Comparison of ENCODE assay signal across 24 cellular contexts in genomic region chr20:5003626-5004025, GRCh38. TPM values are rescaled to one million over a fixed set of nuclear protein-coding genes. Genes with fewer than 3 reads are reported as not detected.
A peak's percentile ranks its signal among the peaks of the same experiment; 100 is the strongest.
DNase-seq lines count a peak whose midpoint lies in the region; ATAC-seq and TF ChIP-seq lines count a peak whose summit lies in the region.
"Had no signal": no experiment of that assay in that cellular context is flagged by ENCODE, and none has a peak within 500 bp of the region (broad histone marks: within the 10 kb centered on the region; RNA-seq: fewer than 3 reads in every experiment).

No MANE protein-coding gene starts in this region.

- TF ChIP-seq CTCF in nephron progenitor cell (IDR thresholded peaks at IDR 0.05) (no peak), breast epithelium (IDR thresholded peaks at IDR 0.05) (no peak), Peyer's patch (IDR thresholded peaks at IDR 0.05) (no peak)

- H3K4me1 Mint-ChIP-seq in CD4-positive, CD25-positive, alpha-beta regulatory T cell: peaks cover 5 to 30% (median 16%) of the 10 kb centered on the region in 4 donors
- peaks cover 25% of the 10 kb centered on the region for H3K4me1 Mint-ChIP-seq in activated T-helper 1 cell treated with anti-CD3 and anti-CD28 coated beads, Interleukin-12 subunit alpha, Interleukin-12 subunit beta, Interleukin-2, Interleukin-4 antibody, amounts not matched to agents 30 ng/mL and 10 ng/mL and 1 ng/mL, durations not matched to agents 14 hours and 24 hours and 36 hours (ENCODE audit: low read depth)
- peaks cover 36% of the 10 kb centered on the region for H3K4me1 Mint-ChIP-seq in nephron progenitor cell

- H3K36me3 Mint-ChIP-seq in CD4-positive, CD25-positive, alpha-beta regulatory T cell: no peaks in the 10 kb centered on the region
- H3K36me3 Mint-ChIP-seq in activated T-helper 1 cell treated with anti-CD3 and anti-CD28 coated beads, Interleukin-12 subunit alpha, Interleukin-12 subunit beta, Interleukin-2, Interleukin-4 antibody, amounts not matched to agents 30 ng/mL and 10 ng/mL and 1 ng/mL, durations not matched to agents 14 hours and 24 hours and 36 hours (ENCODE audit: low read depth): peaks cover 4% of the 10 kb centered on the region
- no peaks in the 10 kb centered on the region for H3K36me3 Mint-ChIP-seq in nephron progenitor cell (ENCODE audit: low read depth)

- TF ChIP-seq POLR2A in breast epithelium (IDR thresholded peaks at IDR 0.05) (no peak), Peyer's patch (IDR thresholded peaks at IDR 0.05) (no peak)

- ATAC-seq in CD4-positive, CD25-positive, alpha-beta regulatory T cell (ENCODE audit: low read depth in 2 of 2): no peak
- ATAC-seq: left ventricle myocardium superior, pancreas, right cardiac atrium had no signal

- H3K4me3 Mint-ChIP-seq in CD4-positive, CD25-positive, alpha-beta regulatory T cell: peak overlapping the region in 3 of 4 donors; percentile 68 to 95 (median 81)
- H3K4me3 Mint-ChIP-seq in activated T-helper 1 cell treated with anti-CD3 and anti-CD28 coated beads, Interleukin-12 subunit alpha, Interleukin-12 subunit beta, Interleukin-2, Interleukin-4 antibody, amounts not matched to agents 30 ng/mL and 10 ng/mL and 1 ng/mL, durations not matched to agents 14 hours and 24 hours and 36 hours: peak overlapping the region; percentile 47
- H3K4me3 Mint-ChIP-seq in nephron progenitor cell: peak overlapping the region; percentile 14

- peak overlapping the region in 1 of 3 donors; percentile 11 for H3K27ac Mint-ChIP-seq in CD4-positive, CD25-positive, alpha-beta regulatory T cell
- H3K27ac Mint-ChIP-seq in activated T-helper 1 cell treated with anti-CD3 and anti-CD28 coated beads, Interleukin-12 subunit alpha, Interleukin-12 subunit beta, Interleukin-2, Interleukin-4 antibody, amounts not matched to agents 30 ng/mL and 10 ng/mL and 1 ng/mL, durations not matched to agents 14 hours and 24 hours and 36 hours: peak overlapping the region; percentile 11
- H3K27ac Mint-ChIP-seq in nephron progenitor cell: no peak overlapping the region

- H3K27ac ChIP-seq in CD4-positive, CD25-positive, alpha-beta regulatory T cell (ENCODE audit: insufficient read depth, low read length, poor library complexity, severe bottlenecking): no peak overlapping the region
- H3K27ac ChIP-seq in breast epithelium (no peak overlapping the region), Peyer's patch (no peak overlapping the region)
- H3K27ac ChIP-seq: epithelial cell of prostate, pancreas, uterus had no signal

- no peak for DNase-seq in CD4-positive, CD25-positive, alpha-beta regulatory T cell
- DNase-seq in ELF-1 (ENCODE audit: low read depth, low spot score) (peak; percentile 60), nephron progenitor cell (no peak), breast epithelium (ENCODE audit: low spot score in 2 of 2) (no peak), DMS79 (lab: John Stamatoyannopoulos, UW) (no peak), Peyer's patch (no peak)
- no peak for DNase-seq in activated T-helper 1 cell treated with anti-CD3 and anti-CD28 coated beads, Interleukin-12 subunit alpha, Interleukin-12 subunit beta, Interleukin-2, Interleukin-4 antibody, amounts not matched to agents 30 ng/mL and 10 ng/mL and 1 ng/mL, durations not matched to agents 14 hours and 24 hours and 36 hours (ENCODE audit: low spot score)
- DNase-seq in stimulated activated CD4-positive, alpha-beta T cell treated with anti-CD3 and anti-CD28 coated beads, Interleukin-15, amount 100 ng/mL, for 24 hours: no peak
- DNase-seq: activated CD4-positive, alpha-beta T cell treated with anti-CD3 and anti-CD28 coated beads for 1 hour; DMS 273 treated with DMSO at 0.1 percent for 48 hours; effector CD8-positive, alpha-beta T cell; GOT3; left ventricle myocardium superior; NCI-H1092; NCI-H187 treated with DMSO at 0.1 percent for 48 hours; NCI-H526; pancreas; right cardiac atrium; SIG-M5; stimulated activated CD4-positive, alpha-beta T cell treated with anti-CD3 and anti-CD28 coated beads, Interleukin-12 subunit alpha, Interleukin-12 subunit beta, amount 100 ng/mL, for 4 hours; stimulated activated CD4-positive, alpha-beta T cell treated with anti-CD3 and anti-CD28 coated beads, Interleukin-4, amount 100 ng/mL, for 4 hours; stimulated activated naive CD4-positive, alpha-beta T cell treated with Interleukin-2 at 50 U/mL for 16 hours; uterus had no signal

- no peaks in the 10 kb centered on the region for H3K27me3 ChIP-seq in CD4-positive, CD25-positive, alpha-beta regulatory T cell (ENCODE audit: control insufficient read depth, insufficient read depth, low read length)
- no peaks in the 10 kb centered on the region for H3K27me3 ChIP-seq in breast epithelium
- no peaks in the 10 kb centered on the region for H3K27me3 ChIP-seq in Peyer's patch
- H3K27me3 ChIP-seq: pancreas, uterus had no signal

- peaks cover 0 to 1% (median 0%) of the 10 kb centered on the region in 7 donors for H3K9me3 Mint-ChIP-seq in CD4-positive, CD25-positive, alpha-beta regulatory T cell
- H3K9me3 Mint-ChIP-seq in activated T-helper 1 cell treated with anti-CD3 and anti-CD28 coated beads, Interleukin-12 subunit alpha, Interleukin-12 subunit beta, Interleukin-2, Interleukin-4 antibody, amounts not matched to agents 30 ng/mL and 10 ng/mL and 1 ng/mL, durations not matched to agents 14 hours and 24 hours and 36 hours: no peaks in the 10 kb centered on the region
- H3K9me3 Mint-ChIP-seq in nephron progenitor cell: no peaks in the 10 kb centered on the region

- H3K9me3 ChIP-seq in CD4-positive, CD25-positive, alpha-beta regulatory T cell (ENCODE audit: control insufficient read depth in 2 of 2, low read length in 2 of 2): no peaks in the 10 kb centered on the region
- H3K9me3 ChIP-seq in breast epithelium (no peaks in the 10 kb centered on the region), Peyer's patch (no peaks in the 10 kb centered on the region)
- H3K9me3 ChIP-seq: pancreas, uterus had no signal

- no peak overlapping the region for H3K4me3 ChIP-seq in CD4-positive, CD25-positive, alpha-beta regulatory T cell (ENCODE audit: low read depth, low read length)
- no peak overlapping the region for H3K4me3 ChIP-seq in breast epithelium
- H3K4me3 ChIP-seq in Peyer's patch: no peak overlapping the region
- H3K4me3 ChIP-seq: pancreas, uterus had no signal

- H3K27me3 Mint-ChIP-seq in CD4-positive, CD25-positive, alpha-beta regulatory T cell: no peaks in the 10 kb centered on the region
- peaks cover 7% of the 10 kb centered on the region for H3K27me3 Mint-ChIP-seq in activated T-helper 1 cell treated with anti-CD3 and anti-CD28 coated beads, Interleukin-12 subunit alpha, Interleukin-12 subunit beta, Interleukin-2, Interleukin-4 antibody, amounts not matched to agents 30 ng/mL and 10 ng/mL and 1 ng/mL, durations not matched to agents 14 hours and 24 hours and 36 hours (ENCODE audit: insufficient read depth)
- peaks cover 44% of the 10 kb centered on the region for H3K27me3 Mint-ChIP-seq in nephron progenitor cell (ENCODE audit: low read depth, poor library complexity)

- H3K36me3 ChIP-seq in CD4-positive, CD25-positive, alpha-beta regulatory T cell (ENCODE audit: control insufficient read depth, insufficient read depth, low read length): no peaks in the 10 kb centered on the region
- H3K36me3 ChIP-seq in breast epithelium (no peaks in the 10 kb centered on the region), Peyer's patch (no peaks in the 10 kb centered on the region)
- H3K36me3 ChIP-seq: pancreas, uterus had no signal

- peaks cover 24% of the 10 kb centered on the region for H3K4me1 ChIP-seq in CD4-positive, CD25-positive, alpha-beta regulatory T cell (ENCODE audit: control insufficient read depth, insufficient read depth, low read length, poor library complexity, severe bottlenecking)
- H3K4me1 ChIP-seq in breast epithelium: peaks cover 3 to 4% of the 10 kb centered on the region in 2 donors
- peaks cover 0 to 18% (median 9%) of the 10 kb centered on the region in 4 donors for H3K4me1 ChIP-seq in Peyer's patch
- H3K4me1 ChIP-seq: uterus had no signal

- intact Hi-C loops in activated T-helper 1 cell treated with anti-CD3 and anti-CD28 coated beads, Interleukin-12 subunit alpha, Interleukin-12 subunit beta, Interleukin-2, Interleukin-4 antibody, amounts not matched to agents 30 ng/mL and 10 ng/mL and 1 ng/mL, durations not matched to agents 14 hours and 24 hours and 36 hours (cut with micrococcal nuclease): loop anchor here (5.0 kb wide), 1 partner anchor 41 kb away; no protein-coding TSS in a partner anchor
- intact Hi-C loops in breast epithelium (cut with DNase I; ENCODE audit: low total_unique reads): no loop called here

RNA-seq across cellular contexts. Expression of gene SLC23A2, which starts 2.3 kb away (rescaled TPM):
- total RNA-seq in CD4-positive, CD25-positive, alpha-beta regulatory T cell: 19.6 TPM
- 1 to 10 TPM; 3.7 to 5.2 (median 4.3) TPM for polyA plus RNA-seq in CD4-positive, CD25-positive, alpha-beta regulatory T cell
- total RNA-seq in activated T-helper 1 cell treated with anti-CD3 and anti-CD28 coated beads, Interleukin-12 subunit alpha, Interleukin-12 subunit beta, Interleukin-2, Interleukin-4 antibody, amounts not matched to agents 30 ng/mL and 10 ng/mL and 1 ng/mL, durations not matched to agents 14 hours and 24 hours and 36 hours: 28.5 and 31.5 TPM in 2 replicates
- total RNA-seq in breast epithelium: 10 to 100 TPM; 14.6 to 18.6 (median 15.4) TPM
- total RNA-seq in Peyer's patch: 10 to 100 TPM in 3 of 4 donors, 1 to 10 TPM in 1; 4.2 to 18.2 (median 11.0) TPM

Comparison
In these comparisons a context has a peak if more than half of its experiments do, and no peak if none do; other contexts are left out.
1. H3K4me3 Mint-ChIP-seq: peak in every context shown above with its lines; median percentile 81 in CD4-positive, CD25-positive, alpha-beta regulatory T cell; 47 in activated T-helper 1 cell treated with anti-CD3 and anti-CD28 coated beads, Interleukin-12 subunit alpha, Interleukin-12 subunit beta, Interleukin-2, Interleukin-4 antibody, amounts not matched to agents 30 ng/mL and 10 ng/mL and 1 ng/mL, durations not matched to agents 14 hours and 24 hours and 36 hours; 14 in nephron progenitor cell.